ENCODE assay signal across 10 cellular contexts in the genomic region with DNA sequence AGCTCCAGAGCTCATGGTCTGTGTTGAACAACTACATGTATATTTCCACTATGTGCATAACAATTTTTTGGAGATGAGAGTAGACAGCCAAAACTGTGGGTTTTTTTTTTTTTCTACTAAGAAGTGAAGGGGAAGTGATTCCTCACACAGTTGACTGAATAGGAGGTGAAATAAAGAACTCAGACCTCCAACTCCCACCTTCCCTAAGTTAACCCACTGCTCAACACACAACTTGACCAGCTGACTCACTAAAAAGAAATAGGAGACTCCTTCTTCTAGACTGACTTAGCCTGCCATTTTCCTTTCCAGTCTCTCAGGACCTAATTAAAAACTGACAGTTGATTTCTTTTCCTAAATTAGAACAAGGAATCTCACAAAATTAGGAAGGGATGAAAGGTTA. TPM values are rescaled to one million over a fixed set of nuclear protein-coding genes. Genes with fewer than 3 reads are reported as not detected.
DNase-seq lines count a peak whose midpoint lies in the region; ATAC-seq, FAIRE-seq and TF ChIP-seq lines count a peak whose summit lies in the region.
"Had no signal": no experiment of that assay in that cellular context is flagged by ENCODE, and none has a peak within 500 bp of the region (broad histone marks: within the 10 kb centered on the region; RNA-seq: fewer than 3 reads in every experiment).

No MANE protein-coding gene starts in this region.

- H3K27ac Mint-ChIP-seq in activated CD4-positive, alpha-beta T cell treated with anti-CD3 and anti-CD28 coated beads, Interleukin-2, amount 10 ng/mL, durations not matched to agents 7 days and 5 days, result no peak overlapping the region

- CTCF ChIA-PET in activated CD4-positive, alpha-beta T cell treated with anti-CD3 and anti-CD28 coated beads, Interleukin-2, amount 10 ng/mL, durations not matched to agents 7 days and 5 days (lab: Charles Lee), result interaction anchor here (0.6 to 3.9 kb wide), 3 partner anchors 9 to 90 kb away, joined by 3 to 19 read pairs (median 3); no protein-coding TSS in a partner anchor
- CTCF ChIA-PET in H1 (lab: Charles Lee; ENCODE audit: partially characterized antibody), result interaction anchor here (4.1 to 12.2 kb wide), 2 partner anchors 87 to 103 kb away, joined by 35 to 119 read pairs; no protein-coding TSS in a partner anchor

- H3K4me2 ChIP-seq in H1 (ENCODE audit: insufficient read depth in 1 of 2, low read depth in 2 of 2, low read length in 2 of 2), result peak overlapping the region; percentile 83 to 88; a peak in 2 of 4 replicates
- peak overlapping the region; percentile 81 for H3K4me2 ChIP-seq in skeletal muscle satellite cell (ENCODE audit: low read length)

- no peak overlapping the region for H3K27ac ChIP-seq in H1 (ENCODE audit: low read depth, low read length)

- no peak overlapping the region for H2AK5ac ChIP-seq in H1 (ENCODE audit: low read depth, low read length)

- no peak overlapping the region for H3K18ac ChIP-seq in H1 (ENCODE audit: extremely low read depth, low read length)

- H3K23ac ChIP-seq in H1 (ENCODE audit: insufficient read length), result no peak overlapping the region

- ATAC-seq in GM18868 (IDR thresholded peaks at IDR 0.05; ENCODE audit: unreplicated experiment) (no peak), GM18519 (IDR thresholded peaks at IDR 0.05; ENCODE audit: low FRiP score, unreplicated experiment) (no peak)

- no peak for FAIRE-seq in H1 (lab: Jason Lieb, UNC)

- no peaks in the 10 kb centered on the region for H3K27me3 Mint-ChIP-seq in activated CD4-positive, alpha-beta T cell treated with anti-CD3 and anti-CD28 coated beads, Interleukin-2, amount 10 ng/mL, durations not matched to agents 7 days and 5 days

- no peak for TF ChIP-seq RAD21 in H1 (IDR thresholded peaks at IDR 0.05 in 1 of 2, conservative IDR thresholded peaks at IDR 0.05 in 1 of 2; ENCODE audit: low read depth in 2 of 2, low read length in 2 of 2)

- TF ChIP-seq EP300 in H1 (IDR thresholded peaks at IDR 0.05; ENCODE audit: borderline replicate concordance in 1 of 2, low read depth in 2 of 2, low read length in 2 of 2), result no peak

- H3K36me3 ChIP-seq in NT2/D1 (ENCODE audit: insufficient read depth, insufficient read length, low read length) (peaks cover 49% of the 10 kb centered on the region), H1 (ENCODE audit: control insufficient read depth in 2 of 4, insufficient read depth in 4 of 4, low read length in 3 of 4) (peaks cover 7 to 30% (median 22%) of the 10 kb centered on the region in 4 experiments), skeletal muscle satellite cell (ENCODE audit: insufficient read depth, low read length) (peaks cover 29% of the 10 kb centered on the region)

- DNase-seq in activated CD4-positive, alpha-beta T cell treated with anti-CD3 and anti-CD28 coated beads, Interleukin-2, amount 10 ng/mL, durations not matched to agents 7 days and 5 days, result no peak
- no peak for DNase-seq in activated CD4-positive, alpha-beta T cell treated with anti-CD3 and anti-CD28 coated beads for 1 hour
- no peak for DNase-seq in NT2/D1 (ENCODE audit: low read depth, low spot score)
- DNase-seq in H1 (ENCODE audit: low read depth in 1 of 2, low spot score in 2 of 2), result no peak
- no peak for DNase-seq in NCI-H1930 (lab: John Stamatoyannopoulos, UW)
- DNase-seq: hypothalamus, NCI-H2107 had no signal

- no peak overlapping the region for H4K91ac ChIP-seq in H1 (replicated peaks; ENCODE audit: insufficient read length, low read length)

- H3K9me3 ChIP-seq in NT2/D1 (ENCODE audit: insufficient read depth, low read length) (peaks cover 6% of the 10 kb centered on the region; the same call in 1 of the 2 replicates), H1 (ENCODE audit: insufficient read depth in 2 of 2, low read depth in 1 of 2, low read length in 1 of 2) (no peaks in the 10 kb centered on the region), skeletal muscle satellite cell (replicated peaks; ENCODE audit: low read length) (no peaks in the 10 kb centered on the region)

- no peaks in the 10 kb centered on the region for H3K4me1 ChIP-seq in NT2/D1 (ENCODE audit: insufficient read depth, insufficient read length)
- H3K4me1 ChIP-seq in H1 (replicated peaks in 1 of 4; ENCODE audit: control insufficient read depth in 3 of 4, insufficient read depth in 4 of 4, low read length in 3 of 4), result no peaks in the 10 kb centered on the region; a peak in 2 of 7 replicates
- peaks cover 4% of the 10 kb centered on the region for H3K4me1 ChIP-seq in skeletal muscle satellite cell (ENCODE audit: control insufficient read depth, insufficient read depth, low read length)

- no peak overlapping the region for H2BK120ac ChIP-seq in H1 (replicated peaks; ENCODE audit: low read depth, low read length)

- no peak overlapping the region for H4K5ac ChIP-seq in H1 (ENCODE audit: insufficient read length, low read depth, low read length)

- H3K56ac ChIP-seq in H1 (replicated peaks; ENCODE audit: insufficient read length, low read depth, low read length), result no peak overlapping the region

- no peaks in the 10 kb centered on the region for H3K27me3 ChIP-seq in NT2/D1 (ENCODE audit: insufficient read depth, insufficient read length)
- no peaks in the 10 kb centered on the region for H3K27me3 ChIP-seq in H1 (replicated peaks in 1 of 4; ENCODE audit: control insufficient read depth in 3 of 4, extremely low read depth in 1 of 4, insufficient read depth in 3 of 4, low read length in 3 of 4)
- no peaks in the 10 kb centered on the region for H3K27me3 ChIP-seq in skeletal muscle satellite cell (ENCODE audit: control insufficient read depth, insufficient read depth, low read length)

- H3K79me1 ChIP-seq in H1 (ENCODE audit: low read depth, low read length), result peaks cover 13% of the 10 kb centered on the region

- H2BK15ac ChIP-seq in H1 (ENCODE audit: low read length), result no peak overlapping the region

- peaks cover 47% of the 10 kb centered on the region for H3K4me1 Mint-ChIP-seq in activated CD4-positive, alpha-beta T cell treated with anti-CD3 and anti-CD28 coated beads, Interleukin-2, amount 10 ng/mL, durations not matched to agents 7 days and 5 days

- no peak overlapping the region for H2BK5ac ChIP-seq in H1 (ENCODE audit: low read depth, low read length)

- no peak overlapping the region for H3K4ac ChIP-seq in H1 (replicated peaks; ENCODE audit: insufficient read length, low read depth, low read length)

- POLR2A ChIA-PET in activated CD4-positive, alpha-beta T cell treated with anti-CD3 and anti-CD28 coated beads, Interleukin-2, amount 10 ng/mL, durations not matched to agents 7 days and 5 days (lab: Charles Lee), result no interaction called here
- POLR2A ChIA-PET in H1 (lab: Charles Lee; ENCODE audit: partially characterized antibody), result interaction anchor here (0.8 to 11.5 kb wide), 3 partner anchors 12 to 28 kb away, joined by 3 to 311 read pairs (median 64); partner anchors contain the start of gene PHC1

- peaks cover 40% of the 10 kb centered on the region for H3K36me3 Mint-ChIP-seq in activated CD4-positive, alpha-beta T cell treated with anti-CD3 and anti-CD28 coated beads, Interleukin-2, amount 10 ng/mL, durations not matched to agents 7 days and 5 days (ENCODE audit: low read depth)

- no peaks in the 10 kb centered on the region for H3K23me2 ChIP-seq in H1 (ENCODE audit: low read depth, low read length)

- no peak overlapping the region for H2AFZ ChIP-seq in H1 (ENCODE audit: low read length)

- H4K8ac ChIP-seq in H1 (ENCODE audit: extremely low read depth, insufficient read depth, low read length), result no peak overlapping the region

- H3K4me3 ChIP-seq in NT2/D1 (ENCODE audit: insufficient read length, low read depth), result peak overlapping the region; percentile 91
- peak overlapping the region in 1 of 4 experiments; percentile 90; a peak in 2 of 8 replicates for H3K4me3 ChIP-seq in H1 (ENCODE audit: extremely low read depth in 1 of 4, insufficient read depth in 2 of 4, low read depth in 3 of 4, low read length in 4 of 4)
- peak overlapping the region; percentile 77 for H3K4me3 ChIP-seq in skeletal muscle satellite cell (ENCODE audit: low read length)

- H3K9ac ChIP-seq in NT2/D1 (ENCODE audit: insufficient read length, low read depth) (no peak overlapping the region), H1 (replicated peaks in 1 of 4; ENCODE audit: extremely low read depth in 1 of 4, low read depth in 3 of 4, low read length in 3 of 4) (no peak overlapping the region), skeletal muscle satellite cell (ENCODE audit: low read depth, low read length) (peak overlapping the region; percentile 88)

- peaks cover 3% of the 10 kb centered on the region for H3K9me3 Mint-ChIP-seq in activated CD4-positive, alpha-beta T cell treated with anti-CD3 and anti-CD28 coated beads, Interleukin-2, amount 10 ng/mL, durations not matched to agents 7 days and 5 days

- H2BK20ac ChIP-seq in H1 (ENCODE audit: low read length), result no peak overlapping the region

- no peak overlapping the region for H2BK12ac ChIP-seq in H1 (ENCODE audit: low read depth, low read length)

- no peak for TF ChIP-seq POLR2A in H1 (IDR thresholded peaks at IDR 0.05; ENCODE audit: control extremely low read depth in 1 of 2, low read depth in 2 of 2, low read length in 2 of 2)

- no peak for TF ChIP-seq CTCF in H1 (IDR thresholded peaks at IDR 0.05; ENCODE audit: control extremely low read depth in 1 of 3, insufficient read depth in 1 of 3, low read depth in 1 of 3, low read length in 3 of 3)

- H3K79me2 ChIP-seq in H1 (ENCODE audit: control insufficient read depth in 1 of 2, insufficient read depth in 2 of 2, low read length in 2 of 2), result peaks cover 5 to 52% of the 10 kb centered on the region in 2 experiments

- peak overlapping the region; percentile 99 for H3K4me3 Mint-ChIP-seq in activated CD4-positive, alpha-beta T cell treated with anti-CD3 and anti-CD28 coated beads, Interleukin-2, amount 10 ng/mL, durations not matched to agents 7 days and 5 days

- no peak overlapping the region for H3K14ac ChIP-seq in H1 (ENCODE audit: insufficient read length)

- peaks cover 7 to 10% of the 10 kb centered on the region in 2 experiments for H4K20me1 ChIP-seq in H1 (replicated peaks in 1 of 2; ENCODE audit: control insufficient read depth in 1 of 2, insufficient read depth in 2 of 2, low read length in 2 of 2)

RNA-seq across cellular contexts. Expression of gene M6PR, which starts 1.7 kb away (rescaled TPM):
- 100 to 1,000 TPM; 181 to 224 TPM for total RNA-seq in activated CD4-positive, alpha-beta T cell treated with anti-CD3 and anti-CD28 coated beads, Interleukin-2, amount 10 ng/mL, durations not matched to agents 7 days and 5 days
- 106 and 115 TPM in 2 replicates for total RNA-seq in H1 (2021; fragmentation: NEBNext Ultra II Directional; extraction: Animal tissue kit (Norgen Biotek cat#: 25700))
- polyA plus RNA-seq in H1 (2011; rRNA removed), result 122 and 123 TPM in 2 replicates
- 89.1 TPM for polyA plus RNA-seq in H1 (2011; cell fraction: cytosol; rRNA removed)
- 78.4 TPM for polyA plus RNA-seq in H1 (2011; cell fraction: nucleus; rRNA removed)
- polyA plus RNA-seq in H1 (2012, experiment 1 of 2), result 141 to 194 TPM (median 160 TPM) in 4 replicates
- 69.2 TPM for polyA plus RNA-seq in H1 (2012, experiment 2 of 2)
- 128 TPM for polyA plus RNA-seq in H1 (2013, experiment 1 of 2)
- 150 TPM for polyA plus RNA-seq in H1 (2013, experiment 2 of 2)
- polyA minus RNA-seq in H1 (2011; rRNA and poly(A)+ RNA removed), result 223 and 232 TPM in 2 replicates
- 85.8 TPM for polyA minus RNA-seq in H1 (2011; cell fraction: cytosol; rRNA and poly(A)+ RNA removed)
- 65.6 TPM for polyA minus RNA-seq in H1 (2011; cell fraction: nucleus; rRNA and poly(A)+ RNA removed)
- 106 and 124 TPM in 2 replicates for total RNA-seq in skeletal muscle satellite cell (2012; rRNA removed)

RNA-seq across cellular contexts. Expression of gene PHC1, which starts 33.4 kb away (rescaled TPM):
- total RNA-seq in activated CD4-positive, alpha-beta T cell treated with anti-CD3 and anti-CD28 coated beads, Interleukin-2, amount 10 ng/mL, durations not matched to agents 7 days and 5 days, result 10 to 100 TPM; 25.0 TPM
- 895 and 934 TPM in 2 replicates for total RNA-seq in H1 (2021; fragmentation: NEBNext Ultra II Directional; extraction: Animal tissue kit (Norgen Biotek cat#: 25700))
- 1,655 and 1,966 TPM in 2 replicates for polyA plus RNA-seq in H1 (2011; rRNA removed)
- polyA plus RNA-seq in H1 (2011; cell fraction: cytosol; rRNA removed), result 1,167 TPM
- 4,031 TPM for polyA plus RNA-seq in H1 (2011; cell fraction: nucleus; rRNA removed)
- polyA plus RNA-seq in H1 (2012, experiment 1 of 2), result 523 to 757 TPM (median 649 TPM) in 4 replicates
- polyA plus RNA-seq in H1 (2012, experiment 2 of 2), result 232 TPM
- 1,106 TPM for polyA plus RNA-seq in H1 (2013, experiment 1 of 2)
- polyA plus RNA-seq in H1 (2013, experiment 2 of 2), result 1,034 TPM
- polyA minus RNA-seq in H1 (2011; rRNA and poly(A)+ RNA removed), result 658 and 938 TPM in 2 replicates
- polyA minus RNA-seq in H1 (2011; cell fraction: cytosol; rRNA and poly(A)+ RNA removed), result 651 TPM
- 450 TPM for polyA minus RNA-seq in H1 (2011; cell fraction: nucleus; rRNA and poly(A)+ RNA removed)
- 10.5 and 12.7 TPM in 2 replicates for total RNA-seq in skeletal muscle satellite cell (2012; rRNA removed)

RNA-seq across cellular contexts. Expression of gene KLRG1, which starts 41.6 kb away (rescaled TPM):
- total RNA-seq in activated CD4-positive, alpha-beta T cell treated with anti-CD3 and anti-CD28 coated beads, Interleukin-2, amount 10 ng/mL, durations not matched to agents 7 days and 5 days, result 1 to 10 TPM; 3.0 to 4.4 TPM
- total RNA-seq in H1 (2021; fragmentation: NEBNext Ultra II Directional; extraction: Animal tissue kit (Norgen Biotek cat#: 25700)), result 7.9 and 9.1 TPM in 2 replicates
- 7.0 and 12.8 TPM in 2 replicates for polyA plus RNA-seq in H1 (2011; rRNA removed)
- polyA plus RNA-seq in H1 (2011; cell fraction: cytosol; rRNA removed), result 10.4 TPM
- 10.9 TPM for polyA plus RNA-seq in H1 (2011; cell fraction: nucleus; rRNA removed)
- polyA plus RNA-seq in H1 (2012, experiment 1 of 2), result 4.3 to 9.2 TPM (median 6.0 TPM) in 4 replicates
- polyA plus RNA-seq in H1 (2012, experiment 2 of 2), result 2.8 TPM
- polyA plus RNA-seq in H1 (2013, experiment 1 of 2), result 6.2 TPM
- 6.7 TPM for polyA plus RNA-seq in H1 (2013, experiment 2 of 2)
- polyA minus RNA-seq in H1 (2011; rRNA and poly(A)+ RNA removed), result 20.6 and 21.4 TPM in 2 replicates
- 15.0 TPM for polyA minus RNA-seq in H1 (2011; cell fraction: cytosol; rRNA and poly(A)+ RNA removed)
- polyA minus RNA-seq in H1 (2011; cell fraction: nucleus; rRNA and poly(A)+ RNA removed), result 38.9 TPM
- 0.76 and 2.2 TPM in 2 replicates for total RNA-seq in skeletal muscle satellite cell (2012; rRNA removed)

Comparison
In these comparisons a context has a peak if more than half of its experiments do, and no peak if none do; other contexts are left out.
1. RNA of gene PHC1, which starts 33.4 kb away (total RNA-seq): 895 to 934 TPM in H1; 25.0 TPM in activated CD4-positive, alpha-beta T cell treated with anti-CD3 and anti-CD28 coated beads, Interleukin-2, amount 10 ng/mL, durations not matched to agents 7 days and 5 days; every median in the first group is over 10 times any median in the second.